ENCODE assay signal across 8 cellular contexts in genomic region chr1:89310505-89310904, GRCh38. TPM values are rescaled to one million over a fixed set of nuclear protein-coding genes. Genes with fewer than 3 reads are reported as not detected.
DNase-seq lines count a peak whose midpoint lies in the region; ATAC-seq and TF ChIP-seq lines count a peak whose summit lies in the region.

No MANE protein-coding gene starts in this region.

- no peaks in the 10 kb centered on the region for H3K27me3 Mint-ChIP-seq in activated B cell treated with CpG ODN at 0.5 μM for 24 hours

- no peak overlapping the region for H3K27ac Mint-ChIP-seq in activated B cell treated with CpG ODN at 0.5 μM for 24 hours

- ATAC-seq in activated CD4-positive, CD25-positive, alpha-beta regulatory T cell treated with anti-CD3 and anti-CD28 coated beads, Interleukin-2, amount 50 U/mL, for 24 hours = peak; percentile 50 to 53
- ATAC-seq in HG02885 (IDR thresholded peaks at IDR 0.05; ENCODE audit: poor library complexity, unreplicated experiment) (peak; percentile 92), activated B cell treated with CpG ODN at 0.5 μM for 24 hours (ENCODE audit: low read depth) (peak; percentile 25)

- no peak for DNase-seq in activated CD4-positive, CD25-positive, alpha-beta regulatory T cell (lab: John Stamatoyannopoulos, UW)
- DNase-seq in activated B cell treated with CpG ODN at 0.5 μM for 24 hours (no peak), kidney glomerular epithelial cell (lab: John Stamatoyannopoulos, UW) (peak; percentile 7), NCI-H345 treated with DMSO at 0.1 percent for 48 hours (lab: John Stamatoyannopoulos, UW; ENCODE audit: unreplicated experiment) (no peak), HuH-7 (ENCODE audit: low spot score) (no peak)
- DNase-seq in stimulated activated CD4-positive, alpha-beta T cell treated with anti-CD3 and anti-CD28 coated beads, Interleukin-4, amount 100 ng/mL, for 24 hours = no peak

- no peaks in the 10 kb centered on the region for H3K36me3 Mint-ChIP-seq in activated B cell treated with CpG ODN at 0.5 μM for 24 hours (ENCODE audit: low read depth)

- H3K4me3 Mint-ChIP-seq in activated B cell treated with CpG ODN at 0.5 μM for 24 hours = peak overlapping the region; percentile 42

- POLR2A ChIA-PET in activated B cell treated with CpG ODN at 0.5 μM for 24 hours (lab: Charles Lee) = interaction anchor here (0.5 to 0.7 kb wide), 3 partner anchors 24 to 1981 kb away, joined by 3 to 9 read pairs (median 6); no protein-coding TSS in a partner anchor

- intact Hi-C loops in activated B cell treated with CpG ODN at 0.5 μM for 24 hours (cut with micrococcal nuclease) = no loop called here

- H3K4me1 Mint-ChIP-seq in activated B cell treated with CpG ODN at 0.5 μM for 24 hours = peaks cover 24% of the 10 kb centered on the region

- H3K9me3 Mint-ChIP-seq in activated B cell treated with CpG ODN at 0.5 μM for 24 hours = peaks cover 7% of the 10 kb centered on the region

- CTCF ChIA-PET in activated B cell treated with CpG ODN at 0.5 μM for 24 hours (lab: Charles Lee) = no interaction called here

- no peak for TF ChIP-seq CTCF in activated B cell treated with CpG ODN at 0.5 μM for 24 hours (IDR thresholded peaks at IDR 0.05)

RNA-seq across cellular contexts. Expression of gene GBP5, which starts 37.8 kb away (rescaled TPM):
- 19.9 and 22.8 TPM in 2 replicates for total RNA-seq in activated B cell treated with CpG ODN at 0.5 μM for 24 hours

RNA-seq across cellular contexts. Expression of gene GBP6, which starts 53.4 kb away (rescaled TPM):
- not detected in 2 replicates for total RNA-seq in activated B cell treated with CpG ODN at 0.5 μM for 24 hours

Comparison
In these comparisons a context has a peak if more than half of its experiments do, and no peak if none do; other contexts are left out.
1. ATAC-seq: peak in every context shown above with its lines; median percentile 92 in HG02885; 52 in activated CD4-positive, CD25-positive, alpha-beta regulatory T cell treated with anti-CD3 and anti-CD28 coated beads, Interleukin-2, amount 50 U/mL, for 24 hours; 25 in activated B cell treated with CpG ODN at 0.5 μM for 24 hours.